Comparison of ENCODE assay signal across 33 cellular contexts in the genomic region with DNA sequence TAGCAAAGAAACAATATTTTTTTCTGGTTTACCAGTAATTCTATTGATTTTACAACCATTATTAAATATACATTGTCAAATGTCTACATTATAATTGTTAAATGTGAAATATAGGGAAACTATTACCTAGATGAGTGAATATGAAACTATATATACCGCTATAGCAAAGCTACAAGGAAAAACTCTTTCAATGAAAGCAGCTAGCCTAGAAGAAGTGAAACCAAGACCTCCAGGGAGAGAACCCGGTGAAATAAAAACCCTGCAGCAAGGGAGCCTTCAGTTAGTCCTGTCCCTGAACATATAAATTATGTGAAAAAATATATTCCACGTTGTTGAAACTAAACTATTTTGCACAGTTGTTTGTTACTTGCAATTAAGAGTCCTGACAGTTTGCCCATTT.
DNase-seq lines count a peak whose midpoint lies in the region; ATAC-seq and TF ChIP-seq lines count a peak whose summit lies in the region.
"Had no signal": no experiment of that assay in that cellular context is flagged by ENCODE, and none has a peak within 500 bp of the region (broad histone marks: within the 10 kb centered on the region; RNA-seq: fewer than 3 reads in every experiment).

No MANE protein-coding gene starts in this region.

- WGBS in endodermal cell (ENCODE audit: insufficient coverage in 1 of 2, insufficient read length in 1 of 2), 2 experiments: 84 to 89% methylated on average over 1 to 3 of the region's 3 CpGs

- H3K9me3 Mint-ChIP-seq in activated T-helper 2 cell treated with anti-CD3 and anti-CD28 coated beads, Interferon-gamma antibody, Interleukin-2, Interleukin-4, amounts not matched to agents 10 μg/mL and 5 μg/mL and 100 μg/mL, durations not matched to agents 14 hours and 24 hours and 36 hours: peaks cover 5% of the 10 kb centered on the region
- no peaks in the 10 kb centered on the region for H3K9me3 Mint-ChIP-seq in endodermal cell
- peaks cover 0 to 5% (median 0%) of the 10 kb centered on the region in 8 donors for H3K9me3 Mint-ChIP-seq in CD4-positive, alpha-beta memory T cell
- H3K9me3 Mint-ChIP-seq: activated CD4-positive, alpha-beta T cell treated with anti-CD3 and anti-CD28 coated beads, Interleukin-2, amount 10 ng/mL, durations not matched to agents 24 days and 14 days had no signal

- no peaks in the 10 kb centered on the region for H3K4me1 Mint-ChIP-seq in activated T-helper 2 cell treated with anti-CD3 and anti-CD28 coated beads, Interferon-gamma antibody, Interleukin-2, Interleukin-4, amounts not matched to agents 10 μg/mL and 5 μg/mL and 100 μg/mL, durations not matched to agents 14 hours and 24 hours and 36 hours (ENCODE audit: low read depth)
- peaks cover 9% of the 10 kb centered on the region for H3K4me1 Mint-ChIP-seq in endodermal cell
- no peaks in the 10 kb centered on the region for H3K4me1 Mint-ChIP-seq in CD4-positive, alpha-beta memory T cell
- H3K4me1 Mint-ChIP-seq: activated CD4-positive, alpha-beta T cell treated with anti-CD3 and anti-CD28 coated beads, Interleukin-2, amount 10 ng/mL, durations not matched to agents 24 days and 14 days; activated naive CD8-positive, alpha-beta T cell treated with anti-CD3 and anti-CD28 coated beads for 36 hours; CD4-positive, CD25-positive, alpha-beta regulatory T cell; IgD-negative memory B cell; naive thymus-derived CD4-positive, alpha-beta T cell had no signal

- no peak overlapping the region for H3K27ac ChIP-seq in endodermal cell (ENCODE audit: low read depth, low read length)
- no peak overlapping the region for H3K27ac ChIP-seq in CD4-positive, alpha-beta memory T cell (ENCODE audit: low read depth, low read length)
- H3K27ac ChIP-seq: breast epithelium, lower lobe of right lung, neutrophil, right atrium auricular region, testis, WERI-Rb-1 had no signal

- POLR2A ChIA-PET in CD4-positive, alpha-beta memory T cell (lab: Charles Lee; ENCODE audit: partially characterized antibody): no interaction called here

- CTCF ChIA-PET in CD4-positive, alpha-beta memory T cell (lab: Charles Lee; ENCODE audit: partially characterized antibody): no interaction called here

- H3K4me3 ChIP-seq in endodermal cell (ENCODE audit: low read length): no peak overlapping the region
- H3K4me3 ChIP-seq in CD4-positive, alpha-beta memory T cell (ENCODE audit: low read length in 2 of 2): no peak overlapping the region
- H3K4me3 ChIP-seq: breast epithelium, lower lobe of right lung, right atrium auricular region, smooth muscle cell, testis had no signal

- intact Hi-C loops in activated T-helper 2 cell treated with anti-CD3 and anti-CD28 coated beads, Interferon-gamma antibody, Interleukin-2, Interleukin-4, amounts not matched to agents 10 μg/mL and 5 μg/mL and 100 μg/mL, durations not matched to agents 14 hours and 24 hours and 36 hours (cut with micrococcal nuclease): no loop called here
- intact Hi-C loops in CD4-positive, alpha-beta memory T cell (cut with micrococcal nuclease): no loop called here

- H3K9ac ChIP-seq in endodermal cell (ENCODE audit: extremely low read depth, low read length, poor library complexity, severe bottlenecking): no peak overlapping the region

- H3K9me3 ChIP-seq in endodermal cell (ENCODE audit: control insufficient read depth, low read length): no peaks in the 10 kb centered on the region
- H3K9me3 ChIP-seq in CD4-positive, alpha-beta memory T cell (ENCODE audit: control insufficient read depth in 1 of 2, low read length in 2 of 2): no peaks in the 10 kb centered on the region
- H3K9me3 ChIP-seq: breast epithelium, lower lobe of right lung, neutrophil, right atrium auricular region, testis had no signal

- peak; percentile 56 for ATAC-seq in HG03175 (IDR thresholded peaks at IDR 0.05; ENCODE audit: unreplicated experiment)
- ATAC-seq: lower lobe of right lung; naive thymus-derived CD4-positive, alpha-beta T cell; stimulated activated naive CD8-positive, alpha-beta T cell treated with anti-CD3 and anti-CD28 coated beads, Interleukin-15, Interleukin-2, amounts not matched to agents 100 U/mL and 50 U/mL, for 24 hours had no signal

- H3K27me3 ChIP-seq in endodermal cell (ENCODE audit: control insufficient read depth, insufficient read depth, low read length, poor library complexity, severe bottlenecking): no peaks in the 10 kb centered on the region
- no peaks in the 10 kb centered on the region for H3K27me3 ChIP-seq in CD4-positive, alpha-beta memory T cell (ENCODE audit: insufficient read depth, low read length)
- H3K27me3 ChIP-seq: breast epithelium, neutrophil, right atrium auricular region, testis had no signal

- DNase-seq in SIG-M5 treated with dmso at 0.1 percent for 504 hours (lab: John Stamatoyannopoulos, UW; ENCODE audit: unreplicated experiment): peak; percentile 47
- DNase-seq in SIG-M5 (lab: John Stamatoyannopoulos, UW): no peak
- DNase-seq in NCI-H69 (lab: John Stamatoyannopoulos, UW): peak; percentile 26
- DNase-seq in activated T-helper 2 cell treated with anti-CD3 and anti-CD28 coated beads, Interferon-gamma antibody, Interleukin-2, Interleukin-4, amounts not matched to agents 10 μg/mL and 5 μg/mL and 100 μg/mL, durations not matched to agents 14 hours and 24 hours and 36 hours (ENCODE audit: low spot score): no peak
- DNase-seq in AML-193 (lab: John Stamatoyannopoulos, UW): no peak
- no peak for DNase-seq in endodermal cell
- no peak for DNase-seq in CD4-positive, alpha-beta memory T cell
- DNase-seq: 8988T; activated CD4-positive, alpha-beta T cell treated with anti-CD3 and anti-CD28 coated beads, Interleukin-2, amount 10 ng/mL, durations not matched to agents 24 days and 14 days; activated gamma-delta T cell; activated naive CD8-positive, alpha-beta T cell treated with anti-CD3 and anti-CD28 coated beads for 36 hours; activated T-cell treated with anti-CD3 and anti-CD28 coated beads, Interleukin-2, amount 50 U/mL, for 24 hours; anterior cingulate cortex; CD4-positive, CD25-positive, alpha-beta regulatory T cell; HFFc6; hippocampal formation; lower lobe of right lung; naive thymus-derived CD4-positive, alpha-beta T cell; NCI-H1105; NCI-H187 treated with DMSO at 0.1 percent for 48 hours; NCI-H2171 treated with DMSO at 0.1 percent for 48 hours; NCI-H524; posterior cingulate gyrus; stimulated activated naive CD8-positive, alpha-beta T cell treated with anti-CD3 and anti-CD28 coated beads, Interleukin-15, Interleukin-2, amounts not matched to agents 100 U/mL and 50 U/mL, for 24 hours; T1000; testis; WERI-Rb-1 had no signal

- H3K4me3 Mint-ChIP-seq in activated T-helper 2 cell treated with anti-CD3 and anti-CD28 coated beads, Interferon-gamma antibody, Interleukin-2, Interleukin-4, amounts not matched to agents 10 μg/mL and 5 μg/mL and 100 μg/mL, durations not matched to agents 14 hours and 24 hours and 36 hours (ENCODE audit: low read depth): no peak overlapping the region
- H3K4me3 Mint-ChIP-seq in endodermal cell: no peak overlapping the region
- H3K4me3 Mint-ChIP-seq in CD4-positive, alpha-beta memory T cell: no peak overlapping the region
- H3K4me3 Mint-ChIP-seq: activated CD4-positive, alpha-beta T cell treated with anti-CD3 and anti-CD28 coated beads, Interleukin-2, amount 10 ng/mL, durations not matched to agents 24 days and 14 days; activated naive CD8-positive, alpha-beta T cell treated with anti-CD3 and anti-CD28 coated beads for 36 hours; activated T-cell treated with anti-CD3 and anti-CD28 coated beads, Interleukin-2, amount 50 U/mL, for 24 hours; CD4-positive, CD25-positive, alpha-beta regulatory T cell; HFFc6; IgD-negative memory B cell; naive thymus-derived CD4-positive, alpha-beta T cell had no signal

- no peaks in the 10 kb centered on the region for H3K36me3 ChIP-seq in endodermal cell (ENCODE audit: control insufficient read depth, insufficient read depth, low read length)
- H3K36me3 ChIP-seq in CD4-positive, alpha-beta memory T cell (ENCODE audit: insufficient read depth, low read length): no peaks in the 10 kb centered on the region
- H3K36me3 ChIP-seq: breast epithelium, lower lobe of right lung, neutrophil, right atrium auricular region, WERI-Rb-1 had no signal

- no peak overlapping the region for H3K27ac Mint-ChIP-seq in activated T-helper 2 cell treated with anti-CD3 and anti-CD28 coated beads, Interferon-gamma antibody, Interleukin-2, Interleukin-4, amounts not matched to agents 10 μg/mL and 5 μg/mL and 100 μg/mL, durations not matched to agents 14 hours and 24 hours and 36 hours
- H3K27ac Mint-ChIP-seq in endodermal cell: no peak overlapping the region
- no peak overlapping the region for H3K27ac Mint-ChIP-seq in CD4-positive, alpha-beta memory T cell
- H3K27ac Mint-ChIP-seq: activated CD4-positive, alpha-beta T cell treated with anti-CD3 and anti-CD28 coated beads, Interleukin-2, amount 10 ng/mL, durations not matched to agents 24 days and 14 days; activated naive CD8-positive, alpha-beta T cell treated with anti-CD3 and anti-CD28 coated beads for 36 hours; activated T-cell treated with anti-CD3 and anti-CD28 coated beads, Interleukin-2, amount 50 U/mL, for 24 hours; CD4-positive, CD25-positive, alpha-beta regulatory T cell; HFFc6; IgD-negative memory B cell; naive thymus-derived CD4-positive, alpha-beta T cell had no signal

- no peaks in the 10 kb centered on the region for H3K27me3 Mint-ChIP-seq in activated T-helper 2 cell treated with anti-CD3 and anti-CD28 coated beads, Interferon-gamma antibody, Interleukin-2, Interleukin-4, amounts not matched to agents 10 μg/mL and 5 μg/mL and 100 μg/mL, durations not matched to agents 14 hours and 24 hours and 36 hours (ENCODE audit: low read depth)
- no peaks in the 10 kb centered on the region for H3K27me3 Mint-ChIP-seq in endodermal cell (ENCODE audit: insufficient read depth)
- no peaks in the 10 kb centered on the region for H3K27me3 Mint-ChIP-seq in CD4-positive, alpha-beta memory T cell
- H3K27me3 Mint-ChIP-seq: activated CD4-positive, alpha-beta T cell treated with anti-CD3 and anti-CD28 coated beads, Interleukin-2, amount 10 ng/mL, durations not matched to agents 24 days and 14 days; activated naive CD8-positive, alpha-beta T cell treated with anti-CD3 and anti-CD28 coated beads for 36 hours; activated T-cell treated with anti-CD3 and anti-CD28 coated beads, Interleukin-2, amount 50 U/mL, for 24 hours; CD4-positive, CD25-positive, alpha-beta regulatory T cell; IgD-negative memory B cell; naive thymus-derived CD4-positive, alpha-beta T cell had no signal

- H3K36me3 Mint-ChIP-seq in activated T-helper 2 cell treated with anti-CD3 and anti-CD28 coated beads, Interferon-gamma antibody, Interleukin-2, Interleukin-4, amounts not matched to agents 10 μg/mL and 5 μg/mL and 100 μg/mL, durations not matched to agents 14 hours and 24 hours and 36 hours (ENCODE audit: low read depth): no peaks in the 10 kb centered on the region
- no peaks in the 10 kb centered on the region for H3K36me3 Mint-ChIP-seq in endodermal cell (ENCODE audit: low read depth)
- H3K36me3 Mint-ChIP-seq in CD4-positive, alpha-beta memory T cell: no peaks in the 10 kb centered on the region
- H3K36me3 Mint-ChIP-seq: activated naive CD8-positive, alpha-beta T cell treated with anti-CD3 and anti-CD28 coated beads for 36 hours; CD4-positive, CD25-positive, alpha-beta regulatory T cell; naive thymus-derived CD4-positive, alpha-beta T cell had no signal

- no peak for TF ChIP-seq CTCF in endodermal cell (conservative IDR thresholded peaks at IDR 0.05)

- H3K4me1 ChIP-seq in endodermal cell (ENCODE audit: control insufficient read depth, insufficient read depth, low read length): no peaks in the 10 kb centered on the region
- no peaks in the 10 kb centered on the region for H3K4me1 ChIP-seq in CD4-positive, alpha-beta memory T cell (ENCODE audit: insufficient read depth, low read length)
- H3K4me1 ChIP-seq: breast epithelium, lower lobe of right lung, right atrium auricular region, testis had no signal

Comparison
In these comparisons a context has a peak if more than half of its experiments do, and no peak if none do; other contexts are left out.
1. DNase-seq: peak in SIG-M5 treated with dmso at 0.1 percent for 504 hours (single experiment) and NCI-H69 (single experiment); none in SIG-M5 (single experiment), activated T-helper 2 cell treated with anti-CD3 and anti-CD28 coated beads, Interferon-gamma antibody, Interleukin-2, Interleukin-4, amounts not matched to agents 10 μg/mL and 5 μg/mL and 100 μg/mL, durations not matched to agents 14 hours and 24 hours and 36 hours (single experiment), AML-193 (0 of 2), endodermal cell (single experiment) and CD4-positive, alpha-beta memory T cell (0 of 5).